ENCODE assay signal across 16 cellular contexts in the genomic region with DNA sequence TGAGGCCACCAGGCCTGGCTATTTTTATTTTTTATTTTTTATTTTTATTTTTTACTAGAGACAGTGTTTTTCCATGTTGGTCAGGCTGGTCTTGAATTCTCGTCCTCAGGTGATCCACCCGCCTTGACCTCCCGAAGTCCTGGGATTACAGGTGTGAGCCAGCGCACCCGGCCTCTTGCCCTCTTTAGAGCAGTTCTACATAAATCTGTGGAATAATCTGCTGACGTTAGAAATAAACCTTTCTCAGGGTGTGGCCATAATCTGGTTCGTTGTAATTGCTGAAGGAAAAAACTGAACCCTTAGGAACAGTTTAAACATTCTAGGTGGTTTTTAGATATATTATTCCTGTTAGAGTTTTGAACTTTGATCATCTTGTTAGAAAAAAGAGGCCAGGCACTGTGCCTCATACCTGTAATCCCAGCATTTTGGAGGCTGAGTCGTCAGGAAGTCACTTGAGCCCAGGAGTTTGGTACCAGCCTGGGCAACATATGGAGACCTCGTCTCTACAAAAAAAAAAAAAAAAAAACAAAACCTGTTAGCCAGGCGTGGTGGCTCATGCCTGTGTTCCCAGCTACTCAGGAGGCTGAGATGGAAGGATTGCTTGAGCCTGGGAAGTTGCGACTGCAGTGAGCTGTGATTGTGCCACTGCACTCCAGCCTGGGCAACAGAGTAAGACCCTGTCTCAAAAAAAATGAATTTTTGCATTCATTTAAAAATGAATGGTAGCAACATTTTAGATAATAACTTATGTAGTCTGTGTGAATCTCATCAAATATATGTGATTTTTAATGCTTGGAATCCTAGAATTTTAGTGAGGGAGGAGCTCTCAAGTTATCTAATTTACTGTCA.
"Had no signal": no experiment of that assay in that cellular context is flagged by ENCODE, and none has a peak within 500 bp of the region (broad histone marks: within the 10 kb centered on the region; RNA-seq: fewer than 3 reads in every experiment).

No MANE protein-coding gene starts in this region.

- ATAC-seq: activated CD8-positive, alpha-beta T cell treated with anti-CD3 and anti-CD28 coated beads, Interleukin-2, amount 10 ng/mL, durations not matched to agents 7 days and 5 days; activated T-cell treated with anti-CD3 and anti-CD28 coated beads, Interleukin-2, amount 50 U/mL, for 4 hours; lower lobe of right lung had no signal

- H3K4me3 ChIP-seq: ascending aorta, esophagus squamous epithelium, lower lobe of right lung, thyroid gland had no signal

- H3K4me1 ChIP-seq: ascending aorta had no signal

- H3K36me3 ChIP-seq: thyroid gland had no signal

- H3K9me3 ChIP-seq: ascending aorta, esophagus squamous epithelium, lower lobe of right lung, thyroid gland had no signal

- DNase-seq: activated CD4-positive, alpha-beta T cell treated with anti-CD3 and anti-CD28 coated beads, Interleukin-2, amount 10 ng/mL, durations not matched to agents 24 days and 14 days; activated CD4-positive, CD25-positive, alpha-beta regulatory T cell; activated CD8-positive, alpha-beta T cell treated with anti-CD3 and anti-CD28 coated beads, Interleukin-2, amount 10 ng/mL, durations not matched to agents 7 days and 5 days; activated naive CD4-positive, alpha-beta T cell treated with anti-CD3 and anti-CD28 coated beads for 36 hours; activated T-cell treated with anti-CD3 and anti-CD28 coated beads, Interleukin-2, amount 50 U/mL, for 4 hours; effector CD8-positive, alpha-beta T cell; esophagus squamous epithelium; hippocampal formation; lower lobe of right lung; nephron progenitor cell; nucleus accumbens; stimulated activated naive CD4-positive, alpha-beta T cell; T-helper 1 cell; T-helper 9 cell; thyroid gland had no signal

- H3K27ac ChIP-seq: ascending aorta, esophagus squamous epithelium, lower lobe of right lung, thyroid gland had no signal

- H3K27me3 ChIP-seq: ascending aorta, esophagus squamous epithelium, thyroid gland had no signal
